Comparison of ENCODE assay signal across 30 cellular contexts in the genomic region with DNA sequence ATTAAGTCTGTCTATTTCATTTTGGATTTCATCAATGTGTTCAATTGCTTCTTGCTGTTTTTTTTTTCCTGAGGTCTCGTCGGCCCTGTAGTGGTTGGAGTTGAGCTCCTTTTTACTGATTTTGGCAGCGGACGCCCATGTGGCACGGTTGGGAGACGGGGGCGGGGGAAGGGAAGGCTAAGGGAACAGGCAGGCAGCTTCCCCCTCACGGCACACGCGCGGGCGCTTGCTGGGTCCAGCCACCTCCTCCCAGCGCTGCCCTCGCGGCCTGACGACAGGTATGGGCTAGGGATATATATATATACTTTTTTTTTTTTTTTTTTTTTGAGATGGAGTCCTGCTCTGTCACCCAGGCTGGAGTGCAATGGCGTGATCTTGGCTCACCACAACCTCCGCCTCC. TPM values are rescaled to one million over a fixed set of nuclear protein-coding genes. Genes with fewer than 3 reads are reported as not detected.
A peak's percentile ranks its signal among the peaks of the same experiment; 100 is the strongest.
DNase-seq lines count a peak whose midpoint lies in the region; ATAC-seq, FAIRE-seq and TF ChIP-seq lines count a peak whose summit lies in the region.
"Had no signal": no experiment of that assay in that cellular context is flagged by ENCODE, and none has a peak within 500 bp of the region (broad histone marks: within the 10 kb centered on the region; RNA-seq: fewer than 3 reads in every experiment).

No MANE protein-coding gene starts in this region.

- FAIRE-seq in K562 (lab: Jason Lieb, UNC) = no peak
- FAIRE-seq: GM12878, GM12892, GM18507 had no signal

- H3K36me3 ChIP-seq in H7 (replicated peaks; ENCODE audit: control insufficient read depth, insufficient read depth, low read length) (no peaks in the 10 kb centered on the region), K562 (ENCODE audit: control insufficient read depth, insufficient read depth, low read length) (no peaks in the 10 kb centered on the region), gastrocnemius medialis (no peaks in the 10 kb centered on the region)

- DNase-seq in D341Med (ENCODE audit: low spot score) (peak; percentile 46), H7 (peak; percentile 42), K562 (ENCODE audit: extremely low read depth in 1 of 4, low spot score in 3 of 4) (no peak), left lobe of liver (ENCODE audit: low spot score) (no peak), T-helper 2 cell (no peak), gastrocnemius medialis (no peak)
- DNase-seq: AML-193; Caco-2; Calu3; CD4-positive, alpha-beta T cell; CD8-positive, alpha-beta T cell; DMS 273 treated with DMSO at 0.1 percent for 48 hours; DMS153; DMS53; DMS79; DND-41; EL; GDM1 had no signal

- intact Hi-C loops in K562 (cut with micrococcal nuclease) (no loop called here), gastrocnemius medialis (cut with DNase I; ENCODE audit: low total_unique reads) (no loop called here)

- H4K20me1 ChIP-seq in K562 (replicated peaks; ENCODE audit: control insufficient read depth, insufficient read depth, low read length) = no peaks in the 10 kb centered on the region
- H4K20me1 ChIP-seq: BLaER1 treated with 17β-estradiol and CSF1 and Interleukin-3, amounts not matched to agents 10 nM and 100 nM had no signal

- H3K4me2 ChIP-seq in K562 (ENCODE audit: insufficient read depth, low read length) = peak overlapping the region; percentile 25; the same call in 1 of the 2 replicates
- H3K4me2 ChIP-seq: A549; BLaER1 treated with 17β-estradiol and CSF1 and Interleukin-3, amounts not matched to agents 10 nM and 100 nM had no signal

- POLR2A ChIA-PET in K562 (lab: Yijun Ruan, JAX) = interaction anchor here (0.6 to 1.1 kb wide), 4 partner anchors 20 to 353 kb away, joined by 3 to 4 read pairs (median 3); a partner anchor contains a TSS

- no peak for TF ChIP-seq RAD21 in K562 (CRISPR knock-in tag; conservative IDR thresholded peaks at IDR 0.05 in 1 of 2, IDR thresholded peaks at IDR 0.05 in 1 of 2)

- H3K9me1 ChIP-seq in K562 (ENCODE audit: control insufficient read depth, insufficient read depth, low read length) = no peaks in the 10 kb centered on the region

- 8% methylated on average over 7 of the region's 18 CpGs for WGBS in K562 (ENCODE audit: insufficient coverage, low coverage, missing lambda C conversion rate)

- CTCF ChIA-PET in K562 (lab: Yijun Ruan, JAX; ENCODE audit: low intra/inter-chr PET ratio) = no interaction called here

- 0 out of 4 replicates have a peak overlapping the region, but pooled peaks of 1 of the 2 experiments have one; percentile 55 for H3K9ac ChIP-seq in K562 (ENCODE audit: insufficient read depth in 1 of 2, low read depth in 2 of 2, low read length in 2 of 2)
- H3K9ac ChIP-seq: BLaER1 treated with 17β-estradiol and CSF1 and Interleukin-3, amounts not matched to agents 10 nM and 100 nM had no signal

- H3K9me3 ChIP-seq in K562 (replicated peaks; ENCODE audit: control insufficient read depth, insufficient read depth, low read depth, low read length) = no peaks in the 10 kb centered on the region
- H3K9me3 ChIP-seq in gastrocnemius medialis = no peaks in the 10 kb centered on the region
- H3K9me3 ChIP-seq: A549; BLaER1 treated with 17β-estradiol and CSF1 and Interleukin-3, amounts not matched to agents 10 nM and 100 nM; Caco-2 had no signal

- H2AFZ ChIP-seq in K562 (ENCODE audit: low read depth, low read length) = peak overlapping the region; percentile 70

- H3K27me3 ChIP-seq in H7 (ENCODE audit: control insufficient read depth, insufficient read depth, low read length) = no peaks in the 10 kb centered on the region; the same call in 1 of the 2 replicates
- H3K27me3 ChIP-seq in K562 (ENCODE audit: control insufficient read depth in 2 of 2, insufficient read depth in 2 of 2, low read length in 2 of 2) = peaks cover 0 to 3% of the 10 kb centered on the region in 2 experiments; a peak in 2 of 5 replicates
- H3K27me3 ChIP-seq in gastrocnemius medialis = no peaks in the 10 kb centered on the region
- H3K27me3 ChIP-seq: BLaER1 treated with 17β-estradiol and CSF1 and Interleukin-3, amounts not matched to agents 10 nM and 100 nM had no signal

- TF ChIP-seq CTCF in K562 (IDR thresholded peaks at IDR 0.05 in 2 of 3, conservative IDR thresholded peaks at IDR 0.05 in 1 of 3; ENCODE audit: insufficient read depth in 2 of 3, low read depth in 1 of 3, low read length in 3 of 3) (no peak), gastrocnemius medialis (IDR thresholded peaks at IDR 0.05 in 4 of 5, conservative IDR thresholded peaks at IDR 0.05 in 1 of 5) (no peak)

- no peak for TF ChIP-seq EP300 in K562 (IDR thresholded peaks at IDR 0.05; ENCODE audit: low read length)

- H3K4me3 ChIP-seq in H7 (ENCODE audit: insufficient read depth, low read depth, low read length) (no peak overlapping the region), K562 (no peak overlapping the region), gastrocnemius medialis (no peak overlapping the region)
- H3K4me3 ChIP-seq: A549; BLaER1 treated with 17β-estradiol and CSF1 and Interleukin-3, amounts not matched to agents 10 nM and 100 nM; GM12878 had no signal

- H3K27ac ChIP-seq in K562 (ENCODE audit: extremely low read depth, low read depth, low read length) = no peak overlapping the region
- H3K27ac ChIP-seq in gastrocnemius medialis = no peak overlapping the region
- H3K27ac ChIP-seq: 22Rv1; A549; BLaER1 treated with 17β-estradiol and CSF1 and Interleukin-3, amounts not matched to agents 10 nM and 100 nM; C4-2B had no signal

- in situ Hi-C loops in K562 (cut with MboI) (no loop called here), gastrocnemius medialis (cut with MboI; ENCODE audit: low sequenced_read_pairs in 4 of 4) (no loop called here)

- H3K79me2 ChIP-seq in K562 (ENCODE audit: control insufficient read depth, insufficient read depth, low read length) = no peaks in the 10 kb centered on the region

- BruUV-seq in K562 (replicated peaks; lab: Mats Ljungman, UMichigan) = no TSS peak

- no peak for TF ChIP-seq POLR2A in K562 (conservative IDR thresholded peaks at IDR 0.05)
- no peak for TF ChIP-seq POLR2A in gastrocnemius medialis (IDR thresholded peaks at IDR 0.05)

- peak; percentile 49; the same call in 2 of the 3 replicates for ATAC-seq in K562
- peak; percentile 31 for ATAC-seq in left lobe of liver
- ATAC-seq in gastrocnemius medialis = no peak
- ATAC-seq in HG02884 (IDR thresholded peaks at IDR 0.05; ENCODE audit: unreplicated experiment) = no peak
- ATAC-seq in HG02623 (IDR thresholded peaks at IDR 0.05; ENCODE audit: unreplicated experiment) = no peak
- ATAC-seq: A549; CD8-positive, alpha-beta T cell; GM12878 had no signal

- H3K4me1 ChIP-seq in K562 (replicated peaks in 1 of 2; ENCODE audit: control insufficient read depth in 2 of 2, insufficient read depth in 2 of 2, low read length in 2 of 2) (peaks cover 0 to 2% of the 10 kb centered on the region in 2 experiments; a peak in 1 of 5 replicates), gastrocnemius medialis (no peaks in the 10 kb centered on the region)
- H3K4me1 ChIP-seq: A549; BLaER1 treated with 17β-estradiol and CSF1 and Interleukin-3, amounts not matched to agents 10 nM and 100 nM had no signal

RNA-seq across cellular contexts. Expression of a gene that starts 11.4 kb away (rescaled TPM):
- total RNA-seq in H7 (2014; rRNA removed; shearing (Covaris generic)) = not detected in 2 replicates
- 0.07 TPM in 1 of 2 replicates, not detected in the other for total RNA-seq in K562 (2011; cell fraction: chromatin; rRNA removed; ENCODE audit: low replicate concordance)
- under 0.01 and 0.13 TPM in 2 replicates for total RNA-seq in K562 (2011; cell fraction: nucleolus; rRNA removed)
- 0.15 TPM in 1 of 2 replicates, not detected in the other for total RNA-seq in K562 (2011; cell fraction: nucleoplasm; rRNA removed)
- total RNA-seq in K562 (2014; rRNA removed) (not detected in 2 replicates), K562 (2014; rRNA removed; fragmentation: Illumina TruSeq; extraction: Trizol) (not detected in 2 replicates), K562 (2015; rRNA removed; fragmentation: Illumina TruSeq; extraction: Trizol) (not detected in 2 replicates), K562 (2021) (not detected in 2 replicates), left lobe of liver (0.18 TPM), gastrocnemius medialis (not detected)
- polyA plus RNA-seq in K562 (2011; rRNA removed) (not detected in 2 replicates), K562 (2014; fragmentation: Illumina TruSeq; extraction: Trizol) (not detected in 2 replicates), K562 (2014; fragmentation: Nextera tagmentation; extraction: Ambion mirVana) (not detected), K562 (2014; rRNA removed) (0.04 TPM in 1 of 2 replicates, not detected in the other)
- polyA plus RNA-seq in K562 (2011; cell fraction: cytosol; rRNA removed) = not detected in 2 replicates
- polyA plus RNA-seq in K562 (2011; cell fraction: nucleus; rRNA removed) = not detected in 2 replicates
- not detected in 2 replicates for polyA plus RNA-seq in K562 (2012)
- not detected in 2 replicates for polyA minus RNA-seq in K562 (2011; rRNA and poly(A)+ RNA removed)
- not detected in 2 replicates for polyA minus RNA-seq in K562 (2011; cell fraction: cytosol; rRNA and poly(A)+ RNA removed)
- not detected in 2 replicates for polyA minus RNA-seq in K562 (2011; cell fraction: nucleus; rRNA and poly(A)+ RNA removed)
- total RNA-seq: A172, G401 had no signal
- polyA plus RNA-seq: A549, BJ had no signal

RNA-seq across cellular contexts. Expression of a gene that starts 37.6 kb away (rescaled TPM):
- total RNA-seq in H7 (2014; rRNA removed; shearing (Covaris generic)) = 22.6 and 32.3 TPM in 2 replicates
- total RNA-seq in K562 (2011; cell fraction: chromatin; rRNA removed; ENCODE audit: low replicate concordance) = 160 and 172 TPM in 2 replicates
- 62.4 and 79.2 TPM in 2 replicates for total RNA-seq in K562 (2011; cell fraction: nucleolus; rRNA removed)
- 88.1 and 88.9 TPM in 2 replicates for total RNA-seq in K562 (2011; cell fraction: nucleoplasm; rRNA removed)
- total RNA-seq in K562 (2014; rRNA removed) (28.7 and 40.9 TPM in 2 replicates), K562 (2014; rRNA removed; fragmentation: Illumina TruSeq; extraction: Trizol) (28.4 and 28.5 TPM in 2 replicates), K562 (2015; rRNA removed; fragmentation: Illumina TruSeq; extraction: Trizol) (32.5 and 35.9 TPM in 2 replicates), K562 (2021) (43.7 and 45.7 TPM in 2 replicates), left lobe of liver (101 TPM), gastrocnemius medialis (10 to 100 TPM in 3 of 4 donors, 1 to 10 TPM in 1; 7.9 to 16.1 (median 11.1) TPM)
- polyA plus RNA-seq in K562 (2011; rRNA removed) (44.6 and 57.3 TPM in 2 replicates), K562 (2014; fragmentation: Illumina TruSeq; extraction: Trizol) (25.7 and 29.4 TPM in 2 replicates), K562 (2014; fragmentation: Nextera tagmentation; extraction: Ambion mirVana) (1 to 10 TPM; 8.8 to 9.1 TPM), K562 (2014; rRNA removed) (22.7 and 27.4 TPM in 2 replicates)
- polyA plus RNA-seq in K562 (2011; cell fraction: cytosol; rRNA removed) = 29.4 and 34.9 TPM in 2 replicates
- 111 TPM in 2 replicates for polyA plus RNA-seq in K562 (2011; cell fraction: nucleus; rRNA removed)
- polyA plus RNA-seq in K562 (2012) = 15.8 and 19.3 TPM in 2 replicates
- 86.8 and 126 TPM in 2 replicates for polyA minus RNA-seq in K562 (2011; rRNA and poly(A)+ RNA removed)
- polyA minus RNA-seq in K562 (2011; cell fraction: cytosol; rRNA and poly(A)+ RNA removed) = 29.8 and 38.3 TPM in 2 replicates
- polyA minus RNA-seq in K562 (2011; cell fraction: nucleus; rRNA and poly(A)+ RNA removed) = 23.7 and 38.2 TPM in 2 replicates

RNA-seq across cellular contexts. Expression of a gene that starts 59.5 kb away (rescaled TPM):
- 0.62 and 1.3 TPM in 2 replicates for total RNA-seq in H7 (2014; rRNA removed; shearing (Covaris generic))
- total RNA-seq in K562 (2011; cell fraction: chromatin; rRNA removed; ENCODE audit: low replicate concordance) = 8.4 and 9.4 TPM in 2 replicates
- 5.0 and 6.2 TPM in 2 replicates for total RNA-seq in K562 (2011; cell fraction: nucleolus; rRNA removed)
- total RNA-seq in K562 (2011; cell fraction: nucleoplasm; rRNA removed) = 7.3 and 9.5 TPM in 2 replicates
- total RNA-seq in K562 (2014; rRNA removed) (1.5 and 2.0 TPM in 2 replicates), K562 (2014; rRNA removed; fragmentation: Illumina TruSeq; extraction: Trizol) (1.5 TPM in 2 replicates), K562 (2015; rRNA removed; fragmentation: Illumina TruSeq; extraction: Trizol) (1.2 TPM in 2 replicates), K562 (2021) (2.3 and 2.7 TPM in 2 replicates), left lobe of liver (13.0 TPM), gastrocnemius medialis (under 1 TPM in 1 of 4 donors, not detected in 3; 0.20 TPM)
- polyA plus RNA-seq in K562 (2011; rRNA removed) (0.75 and 1.2 TPM in 2 replicates), K562 (2014; fragmentation: Illumina TruSeq; extraction: Trizol) (1.7 and 2.1 TPM in 2 replicates), K562 (2014; fragmentation: Nextera tagmentation; extraction: Ambion mirVana) (under 1 TPM; 0.29 to 0.51 TPM), K562 (2014; rRNA removed) (1.4 TPM in 2 replicates)
- polyA plus RNA-seq in K562 (2011; cell fraction: cytosol; rRNA removed) = 0.47 and 0.79 TPM in 2 replicates
- 2.0 and 2.8 TPM in 2 replicates for polyA plus RNA-seq in K562 (2011; cell fraction: nucleus; rRNA removed)
- 2.6 and 3.4 TPM in 2 replicates for polyA plus RNA-seq in K562 (2012)
- polyA minus RNA-seq in K562 (2011; rRNA and poly(A)+ RNA removed) = 1.1 and 3.1 TPM in 2 replicates
- polyA minus RNA-seq in K562 (2011; cell fraction: cytosol; rRNA and poly(A)+ RNA removed) = 0.29 and 2.1 TPM in 2 replicates
- polyA minus RNA-seq in K562 (2011; cell fraction: nucleus; rRNA and poly(A)+ RNA removed) = 0.89 and 1.3 TPM in 2 replicates
- total RNA-seq: A172, G401 had no signal
- polyA plus RNA-seq: BJ had no signal

Comparison
In these comparisons a context has a peak if more than half of its experiments do, and no peak if none do; other contexts are left out.
1. DNase-seq: peak in D341Med (single experiment) and H7 (single experiment); none in K562 (0 of 4), left lobe of liver (single experiment), T-helper 2 cell (0 of 5) and gastrocnemius medialis (0 of 2).
2. ATAC-seq: peak in K562 (single experiment) and left lobe of liver (single experiment); none in gastrocnemius medialis (0 of 2), HG02884 (single experiment) and HG02623 (single experiment).